ENCODE assay signal across 8 cellular contexts in genomic region chr19:35141627-35142401, GRCh38. TPM values are rescaled to one million over a fixed set of nuclear protein-coding genes. Genes with fewer than 3 reads are reported as not detected.
DNase-seq lines count a peak whose midpoint lies in the region; ATAC-seq and TF ChIP-seq lines count a peak whose summit lies in the region.

No MANE protein-coding gene starts in this region.

- no peaks in the 10 kb centered on the region for H3K9me3 Mint-ChIP-seq in osteocyte (ENCODE audit: unreplicated experiment)

- BruUV-seq in mammary epithelial cell (replicated peaks; lab: Mats Ljungman, UMichigan): no TSS peak

- no peak overlapping the region for H3K27ac ChIP-seq in mammary epithelial cell (ENCODE audit: insufficient read depth, low read depth, low read length)

- H4K20me1 ChIP-seq in mammary epithelial cell (ENCODE audit: insufficient read depth, low read length): no peaks in the 10 kb centered on the region

- no peaks in the 10 kb centered on the region for H3K36me3 Mint-ChIP-seq in osteocyte (ENCODE audit: unreplicated experiment)

- peaks cover 30% of the 10 kb centered on the region for H3K4me1 ChIP-seq in mammary epithelial cell (ENCODE audit: insufficient read depth, low read length)

- in situ Hi-C loops in mammary epithelial cell (cut with MboI; ENCODE audit: low sequenced_read_pairs in 2 of 2): no loop called here

- H3K79me2 ChIP-seq in mammary epithelial cell (ENCODE audit: insufficient read depth, low read length): no peaks in the 10 kb centered on the region

- CTCF ChIA-PET in mammary epithelial cell (lab: Charles Lee; ENCODE audit: low non-redundant PET): interaction anchor here (1.3 kb wide), 1 partner anchor 98 kb away, joined by 7 read pairs; no protein-coding TSS in a partner anchor

- H3K4me2 ChIP-seq in mammary epithelial cell (ENCODE audit: insufficient read depth, low read depth, low read length): peak overlapping the region; percentile 76

- H3K27ac Mint-ChIP-seq in osteocyte (ENCODE audit: unreplicated experiment): no peak overlapping the region

- 18% methylated on average over 23 of the region's 23 CpGs for WGBS in mammary epithelial cell (ENCODE audit: low coverage, missing lambda C conversion rate)

- no peaks in the 10 kb centered on the region for H3K27me3 ChIP-seq in mammary epithelial cell (ENCODE audit: insufficient read depth, low read length)

- TF ChIP-seq POLR2A in GM18505 (IDR thresholded peaks at IDR 0.05; ENCODE audit: borderline replicate concordance, extremely low read depth, insufficient read depth, insufficient read length): no peak

- no peak for TF ChIP-seq CTCF in mammary epithelial cell (conservative IDR thresholded peaks at IDR 0.05 in 1 of 2, IDR thresholded peaks at IDR 0.05 in 1 of 2; ENCODE audit: extremely low read depth in 1 of 2, insufficient read depth in 1 of 2, low read depth in 1 of 2, low read length in 2 of 2)
- peak; percentile 4 for TF ChIP-seq CTCF in osteocyte (IDR thresholded peaks at IDR 0.05)

- H3K27me3 Mint-ChIP-seq in osteocyte (ENCODE audit: unreplicated experiment): peaks cover 24% of the 10 kb centered on the region

- H2AFZ ChIP-seq in mammary epithelial cell (ENCODE audit: low read depth, low read length): peak overlapping the region; percentile 82

- no peaks in the 10 kb centered on the region for H3K9me3 ChIP-seq in mammary epithelial cell (replicated peaks; ENCODE audit: insufficient read depth, low read length)

- H3K36me3 ChIP-seq in mammary epithelial cell (ENCODE audit: insufficient read depth, low read length): no peaks in the 10 kb centered on the region

- H3K4me3 ChIP-seq in mammary epithelial cell (replicated peaks in 1 of 3; ENCODE audit: insufficient read depth in 1 of 3, low read depth in 2 of 3, low read length in 3 of 3): peak overlapping the region in 1 of 3 experiments; percentile 26

- peak; percentile 28 for DNase-seq in MV-4-11 (lab: John Stamatoyannopoulos, UW)
- DNase-seq in mammary epithelial cell: no peak
- no peak for DNase-seq in osteocyte (ENCODE audit: extremely low spot score, unreplicated experiment)
- DNase-seq in NCI-H187 treated with DMSO at 0.1 percent for 48 hours (lab: John Stamatoyannopoulos, UW): no peak
- DNase-seq in NCI-H526 treated with DMSO at 0.1 percent for 48 hours (lab: John Stamatoyannopoulos, UW): no peak

- H3K9ac ChIP-seq in mammary epithelial cell (ENCODE audit: insufficient read depth, low read length): no peak overlapping the region

- H3K4me1 Mint-ChIP-seq in osteocyte (ENCODE audit: unreplicated experiment): peaks cover 36% of the 10 kb centered on the region

- intact Hi-C loops in mammary epithelial cell (cut with micrococcal nuclease): loop anchor here (1.0 to 5.0 kb wide), 7 partner anchors 28 to 169 kb away; partner anchors contain the start of gene USF2

- dilution Hi-C loops in mammary epithelial cell (cut with HindIII; ENCODE audit: low sequenced_read_pairs): no loop called here

- peak; percentile 33 for ATAC-seq in GM18505 (IDR thresholded peaks at IDR 0.05; ENCODE audit: unreplicated experiment)
- ATAC-seq in HG02973 (IDR thresholded peaks at IDR 0.05; ENCODE audit: unreplicated experiment): no peak
- ATAC-seq in HG02759 (IDR thresholded peaks at IDR 0.05; ENCODE audit: unreplicated experiment): no peak

- H3K4me3 Mint-ChIP-seq in osteocyte (ENCODE audit: unreplicated experiment): peak overlapping the region; percentile 26

RNA-seq across cellular contexts. Expression of gene FXYD7, which starts 1.2 kb away (rescaled TPM):
- 1 to 10 TPM in 1 of 2 donors, not detected in 1; 1.1 TPM for total RNA-seq in mammary epithelial cell
- polyA plus RNA-seq in mammary epithelial cell: 0.67 TPM
- polyA minus RNA-seq in mammary epithelial cell: not detected
- total RNA-seq in osteocyte: 0.50 TPM in 1 of 2 replicates, not detected in the other

RNA-seq across cellular contexts. Expression of gene FXYD1, which starts 3.2 kb away (rescaled TPM):
- total RNA-seq in mammary epithelial cell (1 to 10 TPM in 1 of 2 donors, not detected in 1; 1.9 TPM), osteocyte (0.86 TPM in 1 of 2 replicates, not detected in the other)
- polyA plus RNA-seq in mammary epithelial cell: 0.17 TPM
- not detected for polyA minus RNA-seq in mammary epithelial cell

RNA-seq across cellular contexts. Expression of gene LGI4, which starts 7.0 kb away (rescaled TPM):
- under 1 TPM; 0.17 to 0.42 TPM for total RNA-seq in mammary epithelial cell
- polyA plus RNA-seq in mammary epithelial cell: 0.16 TPM
- 0.21 TPM for polyA minus RNA-seq in mammary epithelial cell
- total RNA-seq in osteocyte: 0.32 and 0.34 TPM in 2 replicates

RNA-seq across cellular contexts. Expression of gene FXYD5, which starts 12.7 kb away (rescaled TPM):
- total RNA-seq in mammary epithelial cell (100 to 1,000 TPM in 1 of 2 donors, 10 to 100 TPM in 1; 23.5 to 349 TPM), osteocyte (81.0 and 86.6 TPM in 2 replicates)
- 390 TPM for polyA plus RNA-seq in mammary epithelial cell
- 448 TPM for polyA minus RNA-seq in mammary epithelial cell

RNA-seq across cellular contexts. Expression of gene FXYD3, which starts 26.2 kb away (rescaled TPM):
- total RNA-seq in mammary epithelial cell (100 to 1,000 TPM; 344 to 808 TPM), osteocyte (not detected in 2 replicates)
- polyA plus RNA-seq in mammary epithelial cell: 901 TPM
- 137 TPM for polyA minus RNA-seq in mammary epithelial cell
